In the genomic region with DNA sequence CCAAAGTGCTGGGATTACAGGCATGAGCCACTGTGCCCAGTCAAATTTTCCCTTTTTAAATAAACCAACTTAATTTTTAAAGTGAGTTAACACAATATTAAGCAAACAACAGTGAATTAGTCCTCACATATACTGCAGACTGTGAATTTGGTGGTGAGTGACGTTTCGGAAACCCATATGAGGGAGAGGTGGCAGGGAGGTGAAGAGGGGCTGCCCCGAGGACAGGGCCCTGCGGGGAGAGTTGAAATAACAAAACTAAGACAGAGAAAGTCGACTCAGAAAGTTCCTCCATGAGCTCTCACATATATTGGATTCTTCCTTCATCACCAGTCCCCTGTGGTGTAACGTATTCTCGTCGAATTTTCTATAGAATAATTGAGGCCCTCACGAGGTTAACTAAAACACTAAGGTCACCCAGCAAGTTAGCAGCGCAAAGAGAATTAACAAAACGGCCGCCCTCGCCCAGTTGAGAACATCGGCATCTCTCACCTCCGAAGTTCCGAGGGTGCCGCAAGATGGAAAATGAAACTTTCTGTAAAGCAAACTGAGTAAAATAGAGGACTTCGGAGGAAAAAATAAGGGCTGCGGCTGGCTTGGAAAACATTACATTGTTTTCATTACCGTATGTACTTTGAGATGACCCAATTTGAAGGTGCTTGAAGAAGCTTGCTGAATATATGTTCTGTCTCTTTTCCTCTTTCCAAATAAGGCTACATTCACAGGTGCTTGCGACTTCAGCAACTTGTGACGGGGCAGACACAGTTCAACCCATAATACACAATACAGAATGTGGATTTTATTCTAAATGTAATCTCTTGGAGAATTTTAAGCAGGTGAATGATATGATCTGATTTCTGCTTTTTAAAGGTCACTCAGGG, we compare ENCODE assay signal across 1 cellular context.
A peak's percentile ranks its signal among the peaks of the same experiment; 100 is the strongest.
TF ChIP-seq lines count a peak whose summit lies in the region.

No MANE protein-coding gene starts in this region.

TF ChIP-seq in GM12878, 131 proteins besides CTCF, POLR2A, EP300 and RAD21:
- TF ChIP-seq KLF5 (IDR thresholded peaks at IDR 0.05; ENCODE audit: partially characterized antibody) (no peak), RUNX3 (IDR thresholded peaks at IDR 0.05; ENCODE audit: low read length) (0 out of 2 replicates have a peak, but pooled peaks have one; percentile 31), IRF3 (IDR thresholded peaks at IDR 0.05) (no peak), ZNF384 (IDR thresholded peaks at IDR 0.05; ENCODE audit: borderline replicate concordance, low read depth, low read length) (no peak), BRCA1 (IDR thresholded peaks at IDR 0.05; ENCODE audit: low read depth, low read length) (no peak), PKNOX1 (IDR thresholded peaks at IDR 0.05) (peak; percentile 27; the same call in 1 of the 2 replicates), NFIC (IDR thresholded peaks at IDR 0.05; ENCODE audit: low read depth, low read length) (0 out of 2 replicates have a peak, but pooled peaks have one; percentile 22), SRF (IDR thresholded peaks at IDR 0.05; ENCODE audit: low read depth in 2 of 2, low read length in 2 of 2) (peak in 1 of 2 experiments; percentile 51; a peak in 1 of 4 replicates), NR2C2 (IDR thresholded peaks at IDR 0.05; ENCODE audit: borderline replicate concordance, control insufficient read depth, insufficient read length, low read depth) (no peak), ZNF687 (IDR thresholded peaks at IDR 0.05) (no peak)
- TF ChIP-seq, protein P1, sequence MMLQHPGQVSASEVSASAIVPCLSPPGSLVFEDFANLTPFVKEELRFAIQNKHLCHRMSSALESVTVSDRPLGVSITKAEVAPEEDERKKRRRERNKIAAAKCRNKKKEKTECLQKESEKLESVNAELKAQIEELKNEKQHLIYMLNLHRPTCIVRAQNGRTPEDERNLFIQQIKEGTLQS (IDR thresholded peaks at IDR 0.05; ENCODE audit: borderline replicate concordance, extremely low read depth, low read depth, low read length): no peak
TF ChIP-seq in GM12878: peak in this region for 4.
